Comparison of ENCODE assay signal across 29 cellular contexts in the genomic region with DNA sequence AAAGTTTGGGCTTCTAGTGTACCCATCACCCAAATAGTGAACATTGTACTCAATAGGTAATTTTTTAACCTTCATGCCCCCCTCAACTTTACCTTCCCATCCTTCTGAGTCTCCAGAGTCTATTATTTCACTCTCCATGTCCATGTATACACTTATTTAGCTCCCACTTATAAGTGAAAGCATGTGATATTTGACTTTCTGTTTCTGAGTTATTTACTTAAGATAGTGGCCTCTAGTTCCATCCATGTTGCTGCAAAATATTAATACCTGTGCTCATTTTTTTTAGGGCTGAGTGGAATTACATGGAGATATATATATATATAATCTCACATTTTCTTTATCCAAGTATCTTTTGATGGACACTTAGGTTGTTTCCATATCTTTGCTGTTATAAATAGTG. TPM values are rescaled to one million over a fixed set of nuclear protein-coding genes. Genes with fewer than 3 reads are reported as not detected.
A peak's percentile ranks its signal among the peaks of the same experiment; 100 is the strongest.
DNase-seq lines count a peak whose midpoint lies in the region; ATAC-seq, FAIRE-seq and TF ChIP-seq lines count a peak whose summit lies in the region.
"Had no signal": no experiment of that assay in that cellular context is flagged by ENCODE, and none has a peak within 500 bp of the region (broad histone marks: within the 10 kb centered on the region; RNA-seq: fewer than 3 reads in every experiment).

No MANE protein-coding gene starts in this region.

- H3K27me3 Mint-ChIP-seq in activated CD4-positive, alpha-beta T cell treated with anti-CD3 and anti-CD28 coated beads for 36 hours: peaks cover 6% of the 10 kb centered on the region

- no peaks in the 10 kb centered on the region for H3K4me1 Mint-ChIP-seq in activated CD4-positive, alpha-beta T cell treated with anti-CD3 and anti-CD28 coated beads for 36 hours
- H3K4me1 Mint-ChIP-seq: CD14-positive monocyte had no signal

- H3K27me3 ChIP-seq in MM.1S (replicated peaks; ENCODE audit: insufficient read depth, low read length): no peaks in the 10 kb centered on the region
- H3K27me3 ChIP-seq in pancreas: no peaks in the 10 kb centered on the region
- H3K27me3 ChIP-seq: BE2C, BLaER1 had no signal

- H3K4me1 ChIP-seq in MM.1S (ENCODE audit: low read length) (peaks cover 7% of the 10 kb centered on the region), pancreas (no peaks in the 10 kb centered on the region)
- H3K4me1 ChIP-seq: BE2C had no signal

- peak overlapping the region; percentile 46; the same call in 1 of the 2 replicates for H3K27ac ChIP-seq in MM.1S (ENCODE audit: low read length)
- no peak overlapping the region for H3K27ac ChIP-seq in pancreas
- H3K27ac ChIP-seq: BLaER1 had no signal

- POLR2A ChIA-PET in activated CD4-positive, alpha-beta T cell treated with anti-CD3 and anti-CD28 coated beads for 36 hours (lab: Charles Lee): no interaction called here

- H3K4me3 Mint-ChIP-seq in activated CD4-positive, alpha-beta T cell treated with anti-CD3 and anti-CD28 coated beads for 36 hours: no peak overlapping the region
- H3K4me3 Mint-ChIP-seq: CD14-positive monocyte; CD4-positive, alpha-beta memory T cell; CD4-positive, CD25-positive, alpha-beta regulatory T cell; CD8-positive, alpha-beta memory T cell had no signal

- no peaks in the 10 kb centered on the region for H3K9me3 ChIP-seq in MM.1S (replicated peaks; ENCODE audit: insufficient read depth, low read length)
- H3K9me3 ChIP-seq in pancreas: no peaks in the 10 kb centered on the region
- H3K9me3 ChIP-seq: BE2C had no signal

- no peaks in the 10 kb centered on the region for H3K36me3 Mint-ChIP-seq in activated CD4-positive, alpha-beta T cell treated with anti-CD3 and anti-CD28 coated beads for 36 hours (ENCODE audit: low read depth)
- H3K36me3 Mint-ChIP-seq: CD14-positive monocyte; CD4-positive, alpha-beta memory T cell; CD4-positive, CD25-positive, alpha-beta regulatory T cell had no signal

- CTCF ChIA-PET in activated CD4-positive, alpha-beta T cell treated with anti-CD3 and anti-CD28 coated beads for 36 hours (lab: Charles Lee): interaction anchor here (1.0 kb wide), 1 partner anchor 114 kb away, joined by 5 read pairs; no protein-coding TSS in a partner anchor

- peak; percentile 11 for ATAC-seq in GM18867 (IDR thresholded peaks at IDR 0.05; ENCODE audit: unreplicated experiment)
- peak; percentile 5 for ATAC-seq in HG02885 (IDR thresholded peaks at IDR 0.05; ENCODE audit: poor library complexity, unreplicated experiment)
- peak in 3 of 4 donors; percentile 41 to 70 (median 44) for ATAC-seq in pancreas
- no peak for ATAC-seq in HG03460 (IDR thresholded peaks at IDR 0.05; ENCODE audit: unreplicated experiment)
- no peak for ATAC-seq in activated CD4-positive, alpha-beta T cell treated with anti-CD3 and anti-CD28 coated beads for 36 hours

- no peak for FAIRE-seq in pancreas (lab: Jason Lieb, UNC)
- FAIRE-seq: A204.1, GM12878, GM12892, GM18507, GM19239 had no signal

- TF ChIP-seq CTCF in MM.1S (IDR thresholded peaks at IDR 0.05; ENCODE audit: low read length) (no peak), pancreas (IDR thresholded peaks at IDR 0.05) (no peak)

- no peak overlapping the region for H2AFZ ChIP-seq in MM.1S (ENCODE audit: low read length)

- H3K4me3 ChIP-seq in MM.1S (ENCODE audit: low read length): 0 out of 2 replicates have a peak overlapping the region, but pooled peaks have one; percentile 8
- H3K4me3 ChIP-seq in pancreas: no peak overlapping the region
- H3K4me3 ChIP-seq: BLaER1, GM12878 had no signal

- H3K36me3 ChIP-seq in MM.1S (replicated peaks; ENCODE audit: insufficient read depth, low read length) (no peaks in the 10 kb centered on the region), pancreas (no peaks in the 10 kb centered on the region)
- H3K36me3 ChIP-seq: BE2C, BLaER1 had no signal

- no peak for DNase-seq in MM.1S
- DNase-seq in pancreas: no peak
- DNase-seq in T1000 (lab: John Stamatoyannopoulos, UW): no peak
- no peak for DNase-seq in NCI-H774 (lab: John Stamatoyannopoulos, UW)
- DNase-seq in activated CD4-positive, alpha-beta T cell treated with anti-CD3 and anti-CD28 coated beads for 36 hours: no peak
- DNase-seq: 8988T; ACHN; BE2C; C1 segment of cervical spinal cord; CD4-positive, alpha-beta memory T cell; CD4-positive, CD25-positive, alpha-beta regulatory T cell; CD8-positive, alpha-beta memory T cell; COR-L47; DMS 273 treated with DMSO at 0.1 percent for 48 hours; DMS153; DMS79; DND-41; EL; GDM1 had no signal

- H3F3A ChIP-seq in MM.1S (ENCODE audit: insufficient read depth, low read length): peaks cover 9% of the 10 kb centered on the region

- no peak overlapping the region for H3K9ac ChIP-seq in MM.1S (ENCODE audit: low read length)
- H3K9ac ChIP-seq: BLaER1 had no signal

- peaks cover 3% of the 10 kb centered on the region for H3K9me3 Mint-ChIP-seq in activated CD4-positive, alpha-beta T cell treated with anti-CD3 and anti-CD28 coated beads for 36 hours (ENCODE audit: low read depth)

- H3K4me2 ChIP-seq in MM.1S (ENCODE audit: low read depth, low read length): peak overlapping the region; percentile 46; the same call in 1 of the 2 replicates

- H3K9me2 ChIP-seq in MM.1S (replicated peaks; ENCODE audit: insufficient read depth, low read length): no peaks in the 10 kb centered on the region

- no peaks in the 10 kb centered on the region for H4K20me1 ChIP-seq in MM.1S (ENCODE audit: insufficient read depth, low read length)
- H4K20me1 ChIP-seq: BLaER1 had no signal

- no peak overlapping the region for H3K27ac Mint-ChIP-seq in activated CD4-positive, alpha-beta T cell treated with anti-CD3 and anti-CD28 coated beads for 36 hours
- H3K27ac Mint-ChIP-seq: CD14-positive monocyte; CD4-positive, alpha-beta memory T cell; CD4-positive, CD25-positive, alpha-beta regulatory T cell; CD8-positive, alpha-beta memory T cell had no signal

- intact Hi-C loops in pancreas (cut with DNase I): no loop called here
- intact Hi-C loops in activated CD4-positive, alpha-beta T cell treated with anti-CD3 and anti-CD28 coated beads for 36 hours (cut with DNase I, micrococcal nuclease): no loop called here

- H3K79me2 ChIP-seq in MM.1S (ENCODE audit: low read length): no peaks in the 10 kb centered on the region

RNA-seq across cellular contexts. Expression of a gene that starts 21.1 kb away (rescaled TPM):
- total RNA-seq in pancreas: 10 to 100 TPM; 10.8 to 21.3 (median 15.3) TPM
- 10 to 100 TPM; 13.9 to 23.5 TPM for polyA plus RNA-seq in pancreas
- 10 to 100 TPM; 37.4 to 40.3 TPM for total RNA-seq in activated CD4-positive, alpha-beta T cell treated with anti-CD3 and anti-CD28 coated beads for 36 hours

Comparison
In these comparisons a context has a peak if more than half of its experiments do, and no peak if none do; other contexts are left out.
1. ATAC-seq: peak in GM18867 (single experiment), HG02885 (single experiment) and pancreas (3 of 4); none in HG03460 (single experiment) and activated CD4-positive, alpha-beta T cell treated with anti-CD3 and anti-CD28 coated beads for 36 hours (single experiment).